ENCODE assay signal across 9 cellular contexts in genomic region chr12:663293-663871, GRCh38. TPM values are rescaled to one million over a fixed set of nuclear protein-coding genes. Genes with fewer than 3 reads are reported as not detected.
DNase-seq lines count a peak whose midpoint lies in the region; ATAC-seq, FAIRE-seq and TF ChIP-seq lines count a peak whose summit lies in the region.
"Had no signal": no experiment of that assay in that cellular context is flagged by ENCODE, and none has a peak within 500 bp of the region (broad histone marks: within the 10 kb centered on the region; RNA-seq: fewer than 3 reads in every experiment).

A gene with protein sequence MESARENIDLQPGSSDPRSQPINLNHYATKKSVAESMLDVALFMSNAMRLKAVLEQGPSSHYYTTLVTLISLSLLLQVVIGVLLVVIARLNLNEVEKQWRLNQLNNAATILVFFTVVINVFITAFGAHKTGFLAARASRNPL (minus strand): TSS chr12:663445. CDS start chr12:663360, 85 bp downstream.

- H3K27ac Mint-ChIP-seq in activated CD4-positive, alpha-beta T cell treated with anti-CD3 and anti-CD28 coated beads, Interleukin-2, amount 10 ng/mL, durations not matched to agents 7 days and 5 days: peak within 1 kb of the TSS; percentile 76

- no peaks in the 10 kb centered on the region for H3K9me1 ChIP-seq in K562 (ENCODE audit: control insufficient read depth, insufficient read depth, low read length)

- peak within 1 kb of the TSS; percentile 59 for H3K4me2 ChIP-seq in K562 (ENCODE audit: insufficient read depth, low read length)
- H3K4me2 ChIP-seq: KMS-11 had no signal

- H3K4me3 ChIP-seq in K562 (no peak within 1 kb of the TSS), lower lobe of right lung (peak within 1 kb of the TSS; percentile 14)

- POLR2A ChIA-PET in activated CD4-positive, alpha-beta T cell treated with anti-CD3 and anti-CD28 coated beads, Interleukin-2, amount 10 ng/mL, durations not matched to agents 7 days and 5 days (lab: Charles Lee): no interaction called here
- POLR2A ChIA-PET in K562 (lab: Yijun Ruan, JAX): interaction anchor here (1.0 to 1.2 kb wide), 2 partner anchors 12 to 88 kb away, joined by 3 read pairs; no protein-coding TSS in a partner anchor

- no peaks in the 10 kb centered on the region for H3K27me3 Mint-ChIP-seq in activated CD4-positive, alpha-beta T cell treated with anti-CD3 and anti-CD28 coated beads, Interleukin-2, amount 10 ng/mL, durations not matched to agents 7 days and 5 days

- TF ChIP-seq POLR2A in K562 (conservative IDR thresholded peaks at IDR 0.05): no peak

- no peak for TF ChIP-seq RAD21 in K562 (CRISPR knock-in tag; conservative IDR thresholded peaks at IDR 0.05 in 1 of 2, IDR thresholded peaks at IDR 0.05 in 1 of 2)

- peaks cover 8 to 24% of the 10 kb centered on the region in 2 experiments; a peak in 4 of 5 replicates for H3K4me1 ChIP-seq in K562 (replicated peaks in 1 of 2; ENCODE audit: control insufficient read depth in 2 of 2, insufficient read depth in 2 of 2, low read length in 2 of 2)
- H3K4me1 ChIP-seq in lower lobe of right lung: peaks cover 20% of the 10 kb centered on the region

- no peaks in the 10 kb centered on the region for H3K27me3 ChIP-seq in K562 (ENCODE audit: control insufficient read depth in 2 of 2, insufficient read depth in 2 of 2, low read length in 2 of 2)
- H3K27me3 ChIP-seq in lower lobe of right lung (ENCODE audit: low read depth): no peaks in the 10 kb centered on the region

- H3K36me3 ChIP-seq in K562 (ENCODE audit: control insufficient read depth, insufficient read depth, low read length) (no peaks in the 10 kb centered on the region), lower lobe of right lung (no peaks in the 10 kb centered on the region)

- H3K79me2 ChIP-seq in K562 (ENCODE audit: control insufficient read depth, insufficient read depth, low read length): no peaks in the 10 kb centered on the region

- H3K9ac ChIP-seq in K562 (ENCODE audit: insufficient read depth in 1 of 2, low read depth in 2 of 2, low read length in 2 of 2): peak within 1 kb of the TSS in 1 of 2 experiments; percentile 69; a peak in 1 of 4 replicates
- H3K9ac ChIP-seq: KMS-11 had no signal

- in situ Hi-C loops in K562 (cut with MboI): no loop called here

- ATAC-seq in K562 (peak; percentile 27), lower lobe of right lung (no peak)

- FAIRE-seq in K562 (lab: Jason Lieb, UNC): no peak

- no peak for DNase-seq in activated CD4-positive, alpha-beta T cell treated with anti-CD3 and anti-CD28 coated beads, Interleukin-2, amount 10 ng/mL, durations not matched to agents 7 days and 5 days
- no peak for DNase-seq in activated CD4-positive, alpha-beta T cell treated with anti-CD3 and anti-CD28 coated beads for 4 hours
- DNase-seq in K562 (ENCODE audit: extremely low read depth in 1 of 4, low spot score in 3 of 4): peak in 1 of 4 experiments; percentile 7
- DNase-seq in lower lobe of right lung: no peak
- peak; percentile 75 for DNase-seq in superior temporal gyrus (ENCODE audit: extremely low spot score)
- no peak for DNase-seq in NCI-H2107 treated with DMSO at 0.1 percent for 48 hours (lab: John Stamatoyannopoulos, UW; ENCODE audit: unreplicated experiment)
- no peak for DNase-seq in OCI-M1 (lab: John Stamatoyannopoulos, UW)
- DNase-seq in retina: no peak

- no peaks in the 10 kb centered on the region for H3K36me3 Mint-ChIP-seq in activated CD4-positive, alpha-beta T cell treated with anti-CD3 and anti-CD28 coated beads, Interleukin-2, amount 10 ng/mL, durations not matched to agents 7 days and 5 days (ENCODE audit: low read depth)

- peaks cover 59% of the 10 kb centered on the region for H3K4me1 Mint-ChIP-seq in activated CD4-positive, alpha-beta T cell treated with anti-CD3 and anti-CD28 coated beads, Interleukin-2, amount 10 ng/mL, durations not matched to agents 7 days and 5 days

- 29% methylated on average over 15 of the region's 17 CpGs for WGBS in K562 (ENCODE audit: insufficient coverage, low coverage, missing lambda C conversion rate)

- BruUV-seq in K562 (replicated peaks; lab: Mats Ljungman, UMichigan): no TSS peak

- TF ChIP-seq CTCF in K562 (IDR thresholded peaks at IDR 0.05 in 2 of 3, conservative IDR thresholded peaks at IDR 0.05 in 1 of 3; ENCODE audit: insufficient read depth in 2 of 3, low read depth in 1 of 3, low read length in 3 of 3) (no peak), lower lobe of right lung (IDR thresholded peaks at IDR 0.05) (no peak)

- H2AFZ ChIP-seq in K562 (ENCODE audit: low read depth, low read length): peak within 1 kb of the TSS; percentile 80

- H3K9me3 ChIP-seq in K562 (replicated peaks; ENCODE audit: control insufficient read depth, insufficient read depth, low read depth, low read length) (no peaks in the 10 kb centered on the region), lower lobe of right lung (no peaks in the 10 kb centered on the region)

- H3K27ac ChIP-seq in K562 (ENCODE audit: extremely low read depth, low read depth, low read length) (no peak within 1 kb of the TSS), lower lobe of right lung (no peak within 1 kb of the TSS)
- H3K27ac ChIP-seq: KMS-11 had no signal

- intact Hi-C loops in K562 (cut with micrococcal nuclease): no loop called here
- intact Hi-C loops in lower lobe of right lung (cut with DNase I): no loop called here

- no peaks in the 10 kb centered on the region for H4K20me1 ChIP-seq in K562 (replicated peaks; ENCODE audit: control insufficient read depth, insufficient read depth, low read length)

- no peaks in the 10 kb centered on the region for H3K9me3 Mint-ChIP-seq in activated CD4-positive, alpha-beta T cell treated with anti-CD3 and anti-CD28 coated beads, Interleukin-2, amount 10 ng/mL, durations not matched to agents 7 days and 5 days

- H3K4me3 Mint-ChIP-seq in activated CD4-positive, alpha-beta T cell treated with anti-CD3 and anti-CD28 coated beads, Interleukin-2, amount 10 ng/mL, durations not matched to agents 7 days and 5 days: peak within 1 kb of the TSS; percentile 43

- no peak for TF ChIP-seq EP300 in K562 (IDR thresholded peaks at IDR 0.05; ENCODE audit: low read length)

- CTCF ChIA-PET in activated CD4-positive, alpha-beta T cell treated with anti-CD3 and anti-CD28 coated beads, Interleukin-2, amount 10 ng/mL, durations not matched to agents 7 days and 5 days (lab: Charles Lee): interaction anchor here (0.8 to 1.8 kb wide), 7 partner anchors 11 to 153 kb away, joined by 3 to 9 read pairs (median 4); partner anchors contain the start of gene WNK1
- CTCF ChIA-PET in K562 (lab: Yijun Ruan, JAX; ENCODE audit: low intra/inter-chr PET ratio): interaction anchor here (0.6 kb wide), 2 partner anchors 11 to 14 kb away, joined by 3 to 4 read pairs; no protein-coding TSS in a partner anchor

TF ChIP-seq in K562, 482 proteins besides CTCF, POLR2A, EP300 and RAD21 (continues in another document):
- TF ChIP-seq ZNF717 (CRISPR knock-in tag; IDR thresholded peaks at IDR 0.05) (no peak), CSDE1 (IDR thresholded peaks at IDR 0.05) (no peak), ZNF354B (CRISPR knock-in tag; IDR thresholded peaks at IDR 0.05) (no peak), PML (IDR thresholded peaks at IDR 0.05; ENCODE audit: low read length) (no peak), NR2C1 (IDR thresholded peaks at IDR 0.05) (no peak), NR2C1 (tag; IDR thresholded peaks at IDR 0.05) (no peak), ZC3H4 (CRISPR knock-in tag; IDR thresholded peaks at IDR 0.05; ENCODE audit: borderline replicate concordance) (no peak)
- TF ChIP-seq, protein P1, sequence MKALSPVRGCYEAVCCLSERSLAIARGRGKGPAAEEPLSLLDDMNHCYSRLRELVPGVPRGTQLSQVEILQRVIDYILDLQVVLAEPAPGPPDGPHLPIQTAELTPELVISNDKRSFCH (CRISPR knock-in tag; IDR thresholded peaks at IDR 0.05): no peak
- TF ChIP-seq, protein P1 (tag; IDR thresholded peaks at IDR 0.05): peak; percentile 18; the same call in 1 of the 2 replicates
- TF ChIP-seq, protein P2, sequence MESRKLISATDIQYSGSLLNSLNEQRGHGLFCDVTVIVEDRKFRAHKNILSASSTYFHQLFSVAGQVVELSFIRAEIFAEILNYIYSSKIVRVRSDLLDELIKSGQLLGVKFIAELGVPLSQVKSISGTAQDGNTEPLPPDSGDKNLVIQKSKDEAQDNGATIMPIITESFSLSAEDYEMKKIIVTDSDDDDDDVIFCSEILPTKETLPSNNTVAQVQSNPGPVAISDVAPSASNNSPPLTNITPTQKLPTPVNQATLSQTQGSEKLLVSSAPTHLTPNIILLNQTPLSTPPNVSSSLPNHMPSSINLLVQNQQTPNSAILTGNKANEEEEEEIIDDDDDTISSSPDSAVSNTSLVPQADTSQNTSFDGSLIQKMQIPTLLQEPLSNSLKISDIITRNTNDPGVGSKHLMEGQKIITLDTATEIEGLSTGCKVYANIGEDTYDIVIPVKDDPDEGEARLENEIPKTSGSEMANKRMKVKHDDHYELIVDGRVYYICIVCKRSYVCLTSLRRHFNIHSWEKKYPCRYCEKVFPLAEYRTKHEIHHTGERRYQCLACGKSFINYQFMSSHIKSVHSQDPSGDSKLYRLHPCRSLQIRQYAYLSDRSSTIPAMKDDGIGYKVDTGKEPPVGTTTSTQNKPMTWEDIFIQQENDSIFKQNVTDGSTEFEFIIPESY (CRISPR knock-in tag; IDR thresholded peaks at IDR 0.05): 0 out of 2 replicates have a peak, but pooled peaks have one; percentile 30

RNA-seq across cellular contexts. Expression of the gene that starts here (rescaled TPM):
- 1 to 10 TPM; 6.7 to 7.4 TPM for total RNA-seq in activated CD4-positive, alpha-beta T cell treated with anti-CD3 and anti-CD28 coated beads, Interleukin-2, amount 10 ng/mL, durations not matched to agents 7 days and 5 days
- 1.9 and 2.7 TPM in 2 replicates for total RNA-seq in K562 (2011; cell fraction: chromatin; rRNA removed; ENCODE audit: low replicate concordance)
- 2.0 and 2.1 TPM in 2 replicates for total RNA-seq in K562 (2011; cell fraction: nucleolus; rRNA removed)
- 1.5 TPM in 2 replicates for total RNA-seq in K562 (2011; cell fraction: nucleoplasm; rRNA removed)
- 3.6 and 4.5 TPM in 2 replicates for total RNA-seq in K562 (2014; rRNA removed)
- total RNA-seq in K562 (2014; rRNA removed; fragmentation: Illumina TruSeq; extraction: Trizol): 1.7 and 3.3 TPM in 2 replicates
- 4.0 and 4.9 TPM in 2 replicates for total RNA-seq in K562 (2015; rRNA removed; fragmentation: Illumina TruSeq; extraction: Trizol)
- 2.3 and 2.6 TPM in 2 replicates for total RNA-seq in K562 (2021)
- polyA plus RNA-seq in K562 (2011; rRNA removed): 3.6 and 5.3 TPM in 2 replicates
- polyA plus RNA-seq in K562 (2011; cell fraction: cytosol; rRNA removed): 13.1 and 19.4 TPM in 2 replicates
- 4.1 and 4.4 TPM in 2 replicates for polyA plus RNA-seq in K562 (2011; cell fraction: nucleus; rRNA removed)
- 5.8 and 7.2 TPM in 2 replicates for polyA plus RNA-seq in K562 (2012)
- polyA plus RNA-seq in K562 (2014; fragmentation: Illumina TruSeq; extraction: Trizol): 6.5 and 7.3 TPM in 2 replicates
- polyA plus RNA-seq in K562 (2014; fragmentation: Nextera tagmentation; extraction: Ambion mirVana): 10 to 100 TPM; 10.6 to 16.0 TPM
- polyA plus RNA-seq in K562 (2014; rRNA removed): 4.3 and 4.8 TPM in 2 replicates
- polyA minus RNA-seq in K562 (2011; rRNA and poly(A)+ RNA removed): 5.5 and 8.4 TPM in 2 replicates
- polyA minus RNA-seq in K562 (2011; cell fraction: cytosol; rRNA and poly(A)+ RNA removed): 2.9 and 3.7 TPM in 2 replicates
- polyA minus RNA-seq in K562 (2011; cell fraction: nucleus; rRNA and poly(A)+ RNA removed): 0.81 and 2.6 TPM in 2 replicates
- 18.1 TPM for total RNA-seq in lower lobe of right lung
